ENCODE assay signal across 7 cellular contexts in genomic region chr5:177360740-177361139, GRCh38. TPM values are rescaled to one million over a fixed set of nuclear protein-coding genes. Genes with fewer than 3 reads are reported as not detected.
DNase-seq lines count a peak whose midpoint lies in the region; ATAC-seq and TF ChIP-seq lines count a peak whose summit lies in the region.
"Not testable (repeated sequence)": the region's sequence is repeated elsewhere in the genome, so short reads cannot be mapped to it uniquely, and the experiment has no call there.
"Had no signal": no experiment of that assay in that cellular context is flagged by ENCODE, and none has a peak within 500 bp of the region (broad histone marks: within the 10 kb centered on the region; RNA-seq: fewer than 3 reads in every experiment).

No MANE protein-coding gene starts in this region.

- not testable (repeated sequence) for H3K36me3 ChIP-seq in BLaER1; HEK293 (ENCODE audit: control insufficient read depth in 2 of 2, insufficient read depth in 1 of 2, low read length in 2 of 2); mucosa of descending colon (ENCODE audit: low read depth)

- DNase-seq in T-helper 17 cell; central memory CD8-positive, alpha-beta T cell (ENCODE audit: low spot score in 2 of 2); stimulated activated effector memory CD8-positive, alpha-beta T cell treated with anti-CD3 and anti-CD28 coated beads, Interleukin-12 subunit alpha, Interleukin-12 subunit beta, amount 100 ng/mL, for 72 hours (ENCODE audit: low spot score in 2 of 2): not testable (repeated sequence)
- DNase-seq in mucosa of descending colon, result peak in 2 of 3 donors; percentile 31 to 40

- H3K4me1 Mint-ChIP-seq in T-helper 17 cell, result peaks cover 56% of the 10 kb centered on the region
- H3K4me1 Mint-ChIP-seq in central memory CD8-positive, alpha-beta T cell, result peaks cover 72% of the 10 kb centered on the region
- H3K4me1 Mint-ChIP-seq in stimulated activated effector memory CD8-positive, alpha-beta T cell treated with anti-CD3 and anti-CD28 coated beads, Interleukin-12 subunit alpha, Interleukin-12 subunit beta, amount 100 ng/mL, for 72 hours, result peaks cover 85% of the 10 kb centered on the region

- intact Hi-C loops in mucosa of descending colon (cut with DNase I, micrococcal nuclease), result loop anchor here in 1 of 2 donors (10.0 kb wide), 1 partner anchor 46 kb away; the partner anchor contains the start of gene MXD3

- not testable (repeated sequence) for H3K27ac Mint-ChIP-seq in T-helper 17 cell; central memory CD8-positive, alpha-beta T cell (ENCODE audit: low read depth); stimulated activated effector memory CD8-positive, alpha-beta T cell treated with anti-CD3 and anti-CD28 coated beads, Interleukin-12 subunit alpha, Interleukin-12 subunit beta, amount 100 ng/mL, for 72 hours

- 0 out of 2 replicates have a peak overlapping the region, but pooled peaks have one; percentile 96 for H3K4me2 ChIP-seq in BLaER1

- TF ChIP-seq CTCF in HEK293 (tag by site-specific recombination; IDR thresholded peaks at IDR 0.05); mucosa of descending colon (IDR thresholded peaks at IDR 0.05): not testable (repeated sequence)

- peak overlapping the region; percentile 96 for H3K4me3 Mint-ChIP-seq in T-helper 17 cell
- peak overlapping the region; percentile 18 for H3K4me3 Mint-ChIP-seq in central memory CD8-positive, alpha-beta T cell
- peak overlapping the region; percentile 79 for H3K4me3 Mint-ChIP-seq in stimulated activated effector memory CD8-positive, alpha-beta T cell treated with anti-CD3 and anti-CD28 coated beads, Interleukin-12 subunit alpha, Interleukin-12 subunit beta, amount 100 ng/mL, for 72 hours

- not testable (repeated sequence) for H3K4me3 ChIP-seq in BLaER1; HEK293 (ENCODE audit: low read depth, low read length); mucosa of descending colon

- CTCF ChIA-PET in HEK293 (lab: Yijun Ruan, JAX), result interaction anchor here (0.6 to 1.0 kb wide), 2 partner anchors 10 to 68 kb away, joined by 5 read pairs; no protein-coding TSS in a partner anchor

- not testable (repeated sequence) for H3K9me3 ChIP-seq in BLaER1; HEK293 (ENCODE audit: control insufficient read depth, insufficient read depth, low read depth, low read length); T-helper 17 cell (ENCODE audit: control insufficient read depth, low read length, poor library complexity, severe bottlenecking); mucosa of descending colon

- H3K27ac ChIP-seq in BLaER1; HEK293 (ENCODE audit: extremely low read depth, low read depth, low read length): not testable (repeated sequence)

- H3K4me1 ChIP-seq in BLaER1 (peaks cover 83% of the 10 kb centered on the region), mucosa of descending colon (ENCODE audit: low read depth) (peaks cover 36% of the 10 kb centered on the region)
- H3K4me1 ChIP-seq in HEK293 (ENCODE audit: control insufficient read depth, insufficient read depth, low read length), result not testable (repeated sequence)

- not testable (repeated sequence) for H3K27me3 Mint-ChIP-seq in T-helper 17 cell; central memory CD8-positive, alpha-beta T cell

- H3K36me3 Mint-ChIP-seq in T-helper 17 cell (ENCODE audit: low read depth), result not testable (repeated sequence)
- H3K36me3 Mint-ChIP-seq in central memory CD8-positive, alpha-beta T cell (ENCODE audit: insufficient read depth), result peaks cover 34% of the 10 kb centered on the region
- peaks cover 47% of the 10 kb centered on the region for H3K36me3 Mint-ChIP-seq in stimulated activated effector memory CD8-positive, alpha-beta T cell treated with anti-CD3 and anti-CD28 coated beads, Interleukin-12 subunit alpha, Interleukin-12 subunit beta, amount 100 ng/mL, for 72 hours

- POLR2A ChIA-PET in HEK293 (lab: Yijun Ruan, JAX), result interaction anchor here (1.0 to 1.8 kb wide), 4 partner anchors 9 to 66 kb away, joined by 3 to 11 read pairs (median 4); partner anchors contain the start of genes GRK6 and LMAN2

- H4K20me1 ChIP-seq in BLaER1, result not testable (repeated sequence)

- not testable (repeated sequence) for H3K9ac ChIP-seq in BLaER1

- not testable (repeated sequence) for ATAC-seq in T-helper 17 cell; central memory CD8-positive, alpha-beta T cell (replicated peaks; ENCODE audit: extremely low read depth, poor library complexity, severe bottlenecking); mucosa of descending colon; stimulated activated effector memory CD8-positive, alpha-beta T cell treated with anti-CD3 and anti-CD28 coated beads, Interleukin-12 subunit alpha, Interleukin-12 subunit beta, amount 100 ng/mL, for 72 hours

- H3K27me3 ChIP-seq in BLaER1, result not testable (repeated sequence)

- H3K9me3 Mint-ChIP-seq in central memory CD8-positive, alpha-beta T cell; stimulated activated effector memory CD8-positive, alpha-beta T cell treated with anti-CD3 and anti-CD28 coated beads, Interleukin-12 subunit alpha, Interleukin-12 subunit beta, amount 100 ng/mL, for 72 hours: not testable (repeated sequence)

TF ChIP-seq in HEK293, 187 proteins besides CTCF, POLR2A, EP300 and RAD21:
- TF ChIP-seq ZBTB48 (tag by site-specific recombination; IDR thresholded peaks at IDR 0.05), result peak; percentile 62

RNA-seq across cellular contexts. Expression of gene RGS14, which starts 3.0 kb away (rescaled TPM):
- 100 to 1,000 TPM in 1 of 2 donors, 10 to 100 TPM in 1; 76.7 to 110 TPM for total RNA-seq in T-helper 17 cell
- 10 to 100 TPM; 11.1 to 15.2 (median 11.7) TPM for total RNA-seq in mucosa of descending colon

RNA-seq across cellular contexts. Expression of gene LMAN2, which starts 9.3 kb away (rescaled TPM):
- total RNA-seq in T-helper 17 cell, result 10 to 100 TPM; 75.5 to 89.8 TPM
- 100 to 1,000 TPM in 2 of 3 donors, 10 to 100 TPM in 1; 91.9 to 150 (median 139) TPM for total RNA-seq in mucosa of descending colon

RNA-seq across cellular contexts. Expression of gene SLC34A1, which starts 23.5 kb away (rescaled TPM):
- total RNA-seq in T-helper 17 cell (under 1 TPM; 0.31 to 0.40 TPM), mucosa of descending colon (not detected)
- total RNA-seq: SJSA1 had no signal

RNA-seq across cellular contexts. Expression of gene PFN3, which starts 39.7 kb away (rescaled TPM):
- not detected for total RNA-seq in T-helper 17 cell
- not detected for total RNA-seq in mucosa of descending colon
- total RNA-seq: SJSA1 had no signal

RNA-seq across cellular contexts. Expression of gene F12, which starts 48.6 kb away (rescaled TPM):
- total RNA-seq in T-helper 17 cell (1 to 10 TPM in 1 of 2 donors, under 1 TPM in 1; 0.62 to 1.1 TPM), mucosa of descending colon (1 to 10 TPM; 3.0 to 9.2 (median 7.0) TPM)

Comparison
In these comparisons a context has a peak if more than half of its experiments do, and no peak if none do; other contexts are left out.
1. H3K4me3 Mint-ChIP-seq: peak in every context shown above with its lines; median percentile 96 in T-helper 17 cell; 79 in stimulated activated effector memory CD8-positive, alpha-beta T cell treated with anti-CD3 and anti-CD28 coated beads, Interleukin-12 subunit alpha, Interleukin-12 subunit beta, amount 100 ng/mL, for 72 hours; 18 in central memory CD8-positive, alpha-beta T cell.
2. RNA of gene RGS14, which starts 3.0 kb away (total RNA-seq): 76.7 to 110 TPM in T-helper 17 cell; 11.1 to 15.2 TPM in mucosa of descending colon; every median in the first group is over 4 times any median in the second.